ENCODE assay signal across 19 cellular contexts in genomic region chr2:11796190-11797171, GRCh38. TPM values are rescaled to one million over a fixed set of nuclear protein-coding genes. Genes with fewer than 3 reads are reported as not detected.
A peak's percentile ranks its signal among the peaks of the same experiment; 100 is the strongest.
DNase-seq lines count a peak whose midpoint lies in the region; ATAC-seq, FAIRE-seq and TF ChIP-seq lines count a peak whose summit lies in the region.
"Had no signal": no experiment of that assay in that cellular context is flagged by ENCODE, and none has a peak within 500 bp of the region (broad histone marks: within the 10 kb centered on the region; RNA-seq: fewer than 3 reads in every experiment).

No MANE protein-coding gene starts in this region.

- no peak for TF ChIP-seq CTCF in astrocyte (IDR thresholded peaks at IDR 0.05; ENCODE audit: insufficient read depth, low read depth, low read length)
- no peak for TF ChIP-seq CTCF in uterus (IDR thresholded peaks at IDR 0.05)

- DNase-seq in activated naive CD4-positive, alpha-beta T cell treated with anti-CD3 and anti-CD28 coated beads, Interleukin-2, amount 50 U/mL, for 16 hours = no peak
- peak; percentile 8 for DNase-seq in astrocyte (ENCODE audit: low read depth)
- no peak for DNase-seq in left ventricle myocardium superior
- peak; percentile 42 for DNase-seq in uterus
- DNase-seq in inferior parietal cortex (ENCODE audit: extremely low spot score) = no peak
- no peak for DNase-seq in substantia nigra (lab: John Stamatoyannopoulos, UW)
- DNase-seq: activated CD4-positive, alpha-beta T cell treated with anti-CD3 and anti-CD28 coated beads for 36 hours; activated T-cell treated with anti-CD3 and anti-CD28 coated beads, Interleukin-2, amount 50 U/mL, for 24 hours; CD8-positive, alpha-beta memory T cell; DMS79 treated with DMSO at 0.1 percent for 48 hours; gastrocnemius medialis; natural killer cell; NCI-H1436; stimulated activated CD4-positive, alpha-beta T cell treated with anti-CD3 and anti-CD28 coated beads, Interleukin-15, amount 100 ng/mL, for 24 hours; stimulated activated naive CD4-positive, alpha-beta T cell treated with Interleukin-2 at 50 U/mL for 16 hours; upper lobe of left lung had no signal

- H4K20me1 ChIP-seq in astrocyte (ENCODE audit: insufficient read depth, low read length) = no peaks in the 10 kb centered on the region

- no peak overlapping the region for H3K9ac ChIP-seq in astrocyte (ENCODE audit: low read length)

- no peaks in the 10 kb centered on the region for H3K4me1 Mint-ChIP-seq in activated naive CD4-positive, alpha-beta T cell treated with anti-CD3 and anti-CD28 coated beads, Interleukin-2, amount 50 U/mL, for 24 hours
- no peaks in the 10 kb centered on the region for H3K4me1 Mint-ChIP-seq in astrocyte (ENCODE audit: low read depth, unreplicated experiment)
- H3K4me1 Mint-ChIP-seq: activated CD4-positive, alpha-beta T cell treated with anti-CD3 and anti-CD28 coated beads for 36 hours had no signal

- peak overlapping the region; percentile 59 for H3K27ac Mint-ChIP-seq in activated naive CD4-positive, alpha-beta T cell treated with anti-CD3 and anti-CD28 coated beads, Interleukin-2, amount 50 U/mL, for 24 hours
- H3K27ac Mint-ChIP-seq in astrocyte (ENCODE audit: unreplicated experiment) = no peak overlapping the region
- H3K27ac Mint-ChIP-seq: activated CD4-positive, alpha-beta T cell treated with anti-CD3 and anti-CD28 coated beads for 36 hours; activated T-cell treated with anti-CD3 and anti-CD28 coated beads, Interleukin-2, amount 50 U/mL, for 24 hours; natural killer cell had no signal

- H3K36me3 ChIP-seq in astrocyte (ENCODE audit: insufficient read depth, low read length) (peaks cover 70% of the 10 kb centered on the region), uterus (no peaks in the 10 kb centered on the region)

- H3K79me2 ChIP-seq in astrocyte (ENCODE audit: insufficient read depth, low read length) = no peaks in the 10 kb centered on the region

- FAIRE-seq in astrocyte (lab: Jason Lieb, UNC) = no peak

- H3K27me3 Mint-ChIP-seq in activated naive CD4-positive, alpha-beta T cell treated with anti-CD3 and anti-CD28 coated beads, Interleukin-2, amount 50 U/mL, for 24 hours = no peaks in the 10 kb centered on the region
- H3K27me3 Mint-ChIP-seq in astrocyte (ENCODE audit: low read depth, unreplicated experiment) = no peaks in the 10 kb centered on the region
- H3K27me3 Mint-ChIP-seq: activated CD4-positive, alpha-beta T cell treated with anti-CD3 and anti-CD28 coated beads for 36 hours; activated T-cell treated with anti-CD3 and anti-CD28 coated beads, Interleukin-2, amount 50 U/mL, for 24 hours; CD8-positive, alpha-beta memory T cell had no signal

- H3K27me3 ChIP-seq in astrocyte (ENCODE audit: insufficient read depth, low read length) (no peaks in the 10 kb centered on the region), uterus (no peaks in the 10 kb centered on the region)
- H3K27me3 ChIP-seq: gastrocnemius medialis, upper lobe of left lung had no signal

- H3K4me1 ChIP-seq in astrocyte (ENCODE audit: insufficient read depth, low read length) = no peaks in the 10 kb centered on the region
- no peaks in the 10 kb centered on the region for H3K4me1 ChIP-seq in uterus
- H3K4me1 ChIP-seq: gastrocnemius medialis, upper lobe of left lung had no signal

- H3K4me3 ChIP-seq in astrocyte (ENCODE audit: insufficient read depth, low read depth, low read length) = no peak overlapping the region
- H3K4me3 ChIP-seq in uterus = no peak overlapping the region
- H3K4me3 ChIP-seq: gastrocnemius medialis, upper lobe of left lung had no signal

- peaks cover 29% of the 10 kb centered on the region for H3K36me3 Mint-ChIP-seq in activated naive CD4-positive, alpha-beta T cell treated with anti-CD3 and anti-CD28 coated beads, Interleukin-2, amount 50 U/mL, for 24 hours
- peaks cover 32% of the 10 kb centered on the region for H3K36me3 Mint-ChIP-seq in astrocyte (ENCODE audit: low read depth, unreplicated experiment)

- ATAC-seq in left ventricle myocardium superior = peak; percentile 74
- ATAC-seq in GM19397 (IDR thresholded peaks at IDR 0.05; ENCODE audit: unreplicated experiment) = no peak
- ATAC-seq: activated CD4-positive, alpha-beta T cell treated with anti-CD3 and anti-CD28 coated beads for 36 hours; natural killer cell; Panc1 had no signal

- H3K9me3 ChIP-seq in astrocyte (ENCODE audit: insufficient read depth, low read depth, low read length) = no peaks in the 10 kb centered on the region
- H3K9me3 ChIP-seq in uterus = no peaks in the 10 kb centered on the region
- H3K9me3 ChIP-seq: gastrocnemius medialis, upper lobe of left lung had no signal

- intact Hi-C loops in left ventricle myocardium superior (cut with micrococcal nuclease) = no loop called here
- intact Hi-C loops in uterus (cut with DNase I; ENCODE audit: low total_unique reads) = no loop called here

- H3K4me2 ChIP-seq in astrocyte (ENCODE audit: low read length) = no peak overlapping the region

- TF ChIP-seq POLR2A in uterus (IDR thresholded peaks at IDR 0.05) = no peak

- no peaks in the 10 kb centered on the region for H3K9me3 Mint-ChIP-seq in activated naive CD4-positive, alpha-beta T cell treated with anti-CD3 and anti-CD28 coated beads, Interleukin-2, amount 50 U/mL, for 24 hours
- no peaks in the 10 kb centered on the region for H3K9me3 Mint-ChIP-seq in astrocyte (ENCODE audit: unreplicated experiment)
- H3K9me3 Mint-ChIP-seq: activated T-cell treated with anti-CD3 and anti-CD28 coated beads, Interleukin-2, amount 50 U/mL, for 24 hours; CD8-positive, alpha-beta memory T cell; natural killer cell had no signal

- no peak overlapping the region for H3K4me3 Mint-ChIP-seq in activated naive CD4-positive, alpha-beta T cell treated with anti-CD3 and anti-CD28 coated beads, Interleukin-2, amount 50 U/mL, for 24 hours
- no peak overlapping the region for H3K4me3 Mint-ChIP-seq in astrocyte (ENCODE audit: unreplicated experiment)
- H3K4me3 Mint-ChIP-seq: activated CD4-positive, alpha-beta T cell treated with anti-CD3 and anti-CD28 coated beads for 36 hours; activated T-cell treated with anti-CD3 and anti-CD28 coated beads, Interleukin-2, amount 50 U/mL, for 24 hours; CD8-positive, alpha-beta memory T cell; natural killer cell had no signal

- H3K27ac ChIP-seq in astrocyte (ENCODE audit: low read depth, low read length) (no peak overlapping the region), uterus (no peak overlapping the region), substantia nigra (ENCODE audit: low read depth, low read length, poor library complexity, severe bottlenecking) (no peak overlapping the region)
- H3K27ac ChIP-seq: gastrocnemius medialis, upper lobe of left lung had no signal

- H2AFZ ChIP-seq in astrocyte (ENCODE audit: low read depth, low read length) = no peak overlapping the region

RNA-seq across cellular contexts. Expression of gene LPIN1, which starts 50.0 kb away (rescaled TPM):
- total RNA-seq in astrocyte (16.1 and 23.4 TPM in 2 replicates), left ventricle myocardium superior (61.5 TPM), uterus (10 to 100 TPM; 19.0 to 52.3 (median 30.5) TPM)

Comparison
In these comparisons a context has a peak if more than half of its experiments do, and no peak if none do; other contexts are left out.
1. DNase-seq: peak in astrocyte (single experiment) and uterus (2 of 2); none in activated naive CD4-positive, alpha-beta T cell treated with anti-CD3 and anti-CD28 coated beads, Interleukin-2, amount 50 U/mL, for 16 hours (single experiment), left ventricle myocardium superior (single experiment), inferior parietal cortex (single experiment) and substantia nigra (0 of 49).